Comparison of ENCODE assay signal across 22 cellular contexts in the genomic region with DNA sequence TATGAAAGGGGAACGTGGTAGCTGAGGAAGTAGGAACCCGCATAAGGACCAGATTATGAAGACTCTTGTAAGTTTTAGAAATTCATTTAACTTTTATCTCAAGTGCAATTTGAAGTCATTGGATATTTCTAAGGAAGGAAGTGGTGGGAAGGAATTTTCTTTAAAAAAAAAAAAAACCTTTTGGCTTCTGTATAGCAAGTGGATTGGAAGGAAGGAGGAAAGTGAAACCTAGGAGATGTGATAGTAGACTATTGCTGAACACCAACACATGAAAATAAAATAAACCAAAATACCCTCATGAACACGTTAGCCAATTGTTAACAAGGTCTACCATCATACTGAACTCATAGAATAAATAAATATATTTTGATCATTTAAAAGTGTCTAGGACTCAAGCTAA.
"Had no signal": no experiment of that assay in that cellular context is flagged by ENCODE, and none has a peak within 500 bp of the region (broad histone marks: within the 10 kb centered on the region; RNA-seq: fewer than 3 reads in every experiment).

No MANE protein-coding gene starts in this region.

- H3K4me1 Mint-ChIP-seq: nephron progenitor cell, WTC11 had no signal

- H3K36me3 ChIP-seq: left lung, pancreas, upper lobe of right lung had no signal

- H3K27ac ChIP-seq: coronary artery, hepatocyte, left lung, pancreas, upper lobe of right lung had no signal

- H3K4me3 ChIP-seq: coronary artery, hepatocyte, left lung, pancreas, upper lobe of right lung had no signal

- H3K36me3 Mint-ChIP-seq: activated CD4-positive, alpha-beta memory T cell treated with anti-CD3 and anti-CD28 coated beads for 36 hours; immature natural killer cell; T-cell; WTC11 had no signal

- H3K27me3 Mint-ChIP-seq: activated naive CD8-positive, alpha-beta T cell treated with anti-CD3 and anti-CD28 coated beads for 36 hours; T-cell had no signal

- H3K4me3 Mint-ChIP-seq: activated CD4-positive, alpha-beta memory T cell treated with anti-CD3 and anti-CD28 coated beads for 36 hours; activated CD4-positive, alpha-beta T cell treated with anti-CD3 and anti-CD28 coated beads for 36 hours; activated naive CD8-positive, alpha-beta T cell treated with anti-CD3 and anti-CD28 coated beads for 36 hours; immature natural killer cell; nephron progenitor cell; T-cell; T-helper 2 cell treated with Interferon-gamma antibody and Interleukin-4, amounts not matched to agents 5 μg/mL and 100 μg/mL, for 36 hours; WTC11 had no signal

- H3K27ac Mint-ChIP-seq: activated CD4-positive, alpha-beta memory T cell treated with anti-CD3 and anti-CD28 coated beads for 36 hours; activated CD4-positive, alpha-beta T cell treated with anti-CD3 and anti-CD28 coated beads for 36 hours; activated naive CD8-positive, alpha-beta T cell treated with anti-CD3 and anti-CD28 coated beads for 36 hours; immature natural killer cell; nephron progenitor cell; T-cell; T-helper 2 cell treated with Interferon-gamma antibody and Interleukin-4, amounts not matched to agents 5 μg/mL and 100 μg/mL, for 36 hours; WTC11 had no signal

- ATAC-seq: activated CD4-positive, alpha-beta T cell treated with anti-CD3 and anti-CD28 coated beads for 36 hours; left lung; pancreas; right cardiac atrium; stimulated activated naive CD8-positive, alpha-beta T cell treated with anti-CD3 and anti-CD28 coated beads, Interleukin-15, Interleukin-2, amounts not matched to agents 100 U/mL and 50 U/mL, for 24 hours; T-cell; upper lobe of right lung; WTC11 had no signal

- H3K9me3 ChIP-seq: left lung, pancreas, upper lobe of right lung had no signal

- H3K9me3 Mint-ChIP-seq: activated CD4-positive, alpha-beta memory T cell treated with anti-CD3 and anti-CD28 coated beads for 36 hours; immature natural killer cell; nephron progenitor cell; T-cell; T-helper 2 cell treated with Interferon-gamma antibody and Interleukin-4, amounts not matched to agents 5 μg/mL and 100 μg/mL, for 36 hours had no signal

- H2AFZ ChIP-seq: hepatocyte had no signal

- H3K27me3 ChIP-seq: hepatocyte, left lung, pancreas, upper lobe of right lung had no signal

- H3K4me2 ChIP-seq: hepatocyte had no signal

- H3K79me2 ChIP-seq: hepatocyte had no signal

- DNase-seq: activated CD4-positive, alpha-beta memory T cell treated with anti-CD3 and anti-CD28 coated beads for 36 hours; activated CD4-positive, alpha-beta T cell treated with anti-CD3 and anti-CD28 coated beads for 36 hours; activated naive CD4-positive, alpha-beta T cell treated with Interleukin-2 at 50 U/mL for 16 hours; activated naive CD8-positive, alpha-beta T cell treated with anti-CD3 and anti-CD28 coated beads for 36 hours; activated T-cell treated with anti-CD3 and anti-CD28 coated beads, Interleukin-2, amount 50 U/mL, for 48 hours; cerebellar nuclear complex; foreskin melanocyte; immature natural killer cell; kidney glomerular epithelial cell; left lung; midbrain; nephron progenitor cell; pancreas; right cardiac atrium; stimulated activated CD4-positive, alpha-beta T cell treated with anti-CD3 and anti-CD28 coated beads, Interleukin-4, amount 100 ng/mL, for 4 hours; stimulated activated naive CD8-positive, alpha-beta T cell treated with anti-CD3 and anti-CD28 coated beads, Interleukin-15, Interleukin-2, amounts not matched to agents 100 U/mL and 50 U/mL, for 24 hours; T-cell; upper lobe of right lung had no signal
